9 cellular contexts compared by ENCODE assay signal in genomic region chr2:61178603-61179545, GRCh38. TPM values are rescaled to one million over a fixed set of nuclear protein-coding genes. Genes with fewer than 3 reads are reported as not detected.
A peak's percentile ranks its signal among the peaks of the same experiment; 100 is the strongest.
DNase-seq lines count a peak whose midpoint lies in the region; ATAC-seq and TF ChIP-seq lines count a peak whose summit lies in the region.
"Had no signal": no experiment of that assay in that cellular context is flagged by ENCODE, and none has a peak within 500 bp of the region (broad histone marks: within the 10 kb centered on the region; RNA-seq: fewer than 3 reads in every experiment).

No MANE protein-coding gene starts in this region.

- DNase-seq in GM06990 (ENCODE audit: extremely low read depth, insufficient read length) (no peak), ovary (peak in 3 of 5 donors; percentile 38 to 47 (median 39)), DMS114 treated with DMSO at 0.1 percent for 48 hours (lab: John Stamatoyannopoulos, UW; ENCODE audit: unreplicated experiment) (no peak), RPMI8226 (no peak), DMS79 (lab: John Stamatoyannopoulos, UW) (no peak)

- WGBS in ectodermal cell, 2 experiments: 93 to 94% methylated on average over 22 of the region's 22 CpGs
- WGBS in ovary, 3 donors: 83 to 87% (median 87%) methylated on average over 22 of the region's 22 CpGs

- H3K36me3 ChIP-seq in GM06990 (ENCODE audit: control insufficient read depth, insufficient read depth, low read length) (peaks cover 22% of the 10 kb centered on the region), OCI-LY3 (replicated peaks; ENCODE audit: low read depth, low read length) (peaks cover 36% of the 10 kb centered on the region), ectodermal cell (ENCODE audit: control insufficient read depth, insufficient read depth, low read length) (peaks cover 16% of the 10 kb centered on the region), ovary (no peaks in the 10 kb centered on the region)

- H3K4me1 ChIP-seq in OCI-LY3 (ENCODE audit: low read length) (peaks cover 22% of the 10 kb centered on the region), ectodermal cell (ENCODE audit: control insufficient read depth, insufficient read depth, low read length) (peaks cover 26% of the 10 kb centered on the region), ovary (ENCODE audit: insufficient read depth) (peaks cover 30% of the 10 kb centered on the region)

- peak overlapping the region; percentile 98 for H3K4me2 ChIP-seq in OCI-LY3 (ENCODE audit: low read length)

- H3K9ac ChIP-seq in OCI-LY3 (ENCODE audit: low read length): no peak overlapping the region

- H2AFZ ChIP-seq in OCI-LY3 (ENCODE audit: low read depth, low read length): no peak overlapping the region

- H3K27ac ChIP-seq in OCI-LY3 (ENCODE audit: low read length) (no peak overlapping the region), ectodermal cell (ENCODE audit: insufficient read depth, low read depth, low read length, poor library complexity, severe bottlenecking) (no peak overlapping the region), ovary (peak overlapping the region in 1 of 2 donors; percentile 94)

- no peaks in the 10 kb centered on the region for H4K20me1 ChIP-seq in OCI-LY3 (ENCODE audit: insufficient read depth, low read length)

- TF ChIP-seq CTCF in GM06990 (IDR thresholded peaks at IDR 0.05; ENCODE audit: insufficient read depth, low read length, poor library complexity, severe bottlenecking): no peak
- no peak for TF ChIP-seq CTCF in OCI-LY3 (IDR thresholded peaks at IDR 0.05; ENCODE audit: low read depth, low read length)
- TF ChIP-seq CTCF in ovary (IDR thresholded peaks at IDR 0.05): no peak

- TF ChIP-seq EP300 in ovary (IDR thresholded peaks at IDR 0.05): no peak

- no peak for ATAC-seq in HG02642 (IDR thresholded peaks at IDR 0.05; ENCODE audit: poor library complexity, unreplicated experiment)

- peaks cover 25% of the 10 kb centered on the region for H3K79me2 ChIP-seq in OCI-LY3 (ENCODE audit: low read length)

- TF ChIP-seq POLR2A in ovary (IDR thresholded peaks at IDR 0.05): no peak

- intact Hi-C loops in ovary (cut with DNase I): loop anchor here in 1 of 4 donors (1.0 kb wide), 1 partner anchor 11 kb away; no protein-coding TSS in a partner anchor

- H3K27me3 ChIP-seq in GM06990 (replicated peaks; ENCODE audit: control insufficient read depth, insufficient read depth, low read length) (no peaks in the 10 kb centered on the region), OCI-LY3 (ENCODE audit: low read depth, low read length) (no peaks in the 10 kb centered on the region), ectodermal cell (ENCODE audit: control insufficient read depth, insufficient read depth, low read length, poor library complexity, severe bottlenecking) (peaks cover 15% of the 10 kb centered on the region), ovary (no peaks in the 10 kb centered on the region)
- H3K27me3 ChIP-seq: SJSA1 had no signal

- H3K9me3 ChIP-seq in OCI-LY3 (ENCODE audit: insufficient read depth, low read length) (no peaks in the 10 kb centered on the region), ectodermal cell (ENCODE audit: control insufficient read depth, low read length) (no peaks in the 10 kb centered on the region), ovary (no peaks in the 10 kb centered on the region)
- H3K9me3 ChIP-seq: SJSA1 had no signal

- H3K4me3 ChIP-seq in GM06990 (replicated peaks; ENCODE audit: low read depth, low read length) (peak overlapping the region; percentile 83), OCI-LY3 (ENCODE audit: low read length) (peak overlapping the region; percentile 83), ectodermal cell (ENCODE audit: insufficient read depth, low read depth, low read length) (peak overlapping the region; percentile 7), ovary (no peak overlapping the region)

RNA-seq across cellular contexts. Expression of gene C2orf74, which starts 16.9 kb away (rescaled TPM):
- 30.0 TPM for polyA plus RNA-seq in ectodermal cell (2013, experiment 1 of 4)
- 28.4 TPM for polyA plus RNA-seq in ectodermal cell (2013, experiment 2 of 4)
- 26.8 TPM for polyA plus RNA-seq in ectodermal cell (2013, experiment 3 of 4)
- polyA plus RNA-seq in ectodermal cell (2013, experiment 4 of 4): 31.5 TPM
- total RNA-seq in ovary: 10 to 100 TPM in 6 of 7 donors, 1 to 10 TPM in 1; 8.6 to 19.6 (median 15.6) TPM
- 10 to 100 TPM; 22.1 to 36.7 TPM for polyA plus RNA-seq in ovary

Comparison
In these comparisons a context has a peak if more than half of its experiments do, and no peak if none do; other contexts are left out.
1. DNase-seq: peak in ovary (3 of 5); none in GM06990 (single experiment), DMS114 treated with DMSO at 0.1 percent for 48 hours (single experiment), RPMI8226 (single experiment) and DMS79 (single experiment).